2 cellular contexts compared by ENCODE assay signal in the genomic region with DNA sequence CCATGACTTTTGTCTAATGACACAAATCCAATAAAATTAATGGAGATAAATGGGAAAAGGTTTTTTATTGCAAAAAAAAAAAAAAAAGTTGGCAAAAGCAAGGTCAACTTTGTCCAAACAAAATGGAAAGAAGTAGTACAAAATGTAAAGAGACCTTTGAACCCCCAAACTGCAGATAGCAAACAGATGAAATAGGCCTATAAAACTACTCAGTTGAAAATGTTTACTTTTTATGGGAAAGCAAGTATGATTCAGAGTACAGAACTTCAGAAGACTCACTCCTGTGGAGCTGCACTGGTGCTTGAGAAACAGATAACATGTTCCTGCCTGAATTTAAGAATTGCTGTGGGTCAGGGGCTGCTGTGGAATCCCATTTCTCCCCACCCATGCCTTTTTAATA.
TF ChIP-seq lines count a peak whose summit lies in the region.

No MANE protein-coding gene starts in this region.

TF ChIP-seq in HepG2, 621 proteins besides CTCF, POLR2A, EP300 and RAD21 (continues in another document):
- no peak for TF ChIP-seq ZBTB21 (CRISPR knock-in tag; IDR thresholded peaks at IDR 0.05)
- no peak for TF ChIP-seq ZFP1 (CRISPR knock-in tag; IDR thresholded peaks at IDR 0.05)
- peak; percentile 77; the same call in 1 of the 2 replicates for TF ChIP-seq ZBTB20 (CRISPR knock-in tag; IDR thresholded peaks at IDR 0.05; ENCODE audit: borderline replicate concordance, low read depth)
- TF ChIP-seq NR2F6 (IDR thresholded peaks at IDR 0.05): peak; percentile 42; the same call in 1 of the 2 replicates
- TF ChIP-seq NR2F6 (CRISPR knock-in tag; IDR thresholded peaks at IDR 0.05): no peak
- no peak for TF ChIP-seq ZFX (CRISPR knock-in tag; IDR thresholded peaks at IDR 0.05; ENCODE audit: low read depth)
- no peak for TF ChIP-seq ZNF468 (CRISPR knock-in tag; IDR thresholded peaks at IDR 0.05)
- 0 out of 2 replicates have a peak, but pooled peaks have one; percentile 23 for TF ChIP-seq GATAD2A (CRISPR knock-in tag; IDR thresholded peaks at IDR 0.05)
- TF ChIP-seq, protein P1, sequence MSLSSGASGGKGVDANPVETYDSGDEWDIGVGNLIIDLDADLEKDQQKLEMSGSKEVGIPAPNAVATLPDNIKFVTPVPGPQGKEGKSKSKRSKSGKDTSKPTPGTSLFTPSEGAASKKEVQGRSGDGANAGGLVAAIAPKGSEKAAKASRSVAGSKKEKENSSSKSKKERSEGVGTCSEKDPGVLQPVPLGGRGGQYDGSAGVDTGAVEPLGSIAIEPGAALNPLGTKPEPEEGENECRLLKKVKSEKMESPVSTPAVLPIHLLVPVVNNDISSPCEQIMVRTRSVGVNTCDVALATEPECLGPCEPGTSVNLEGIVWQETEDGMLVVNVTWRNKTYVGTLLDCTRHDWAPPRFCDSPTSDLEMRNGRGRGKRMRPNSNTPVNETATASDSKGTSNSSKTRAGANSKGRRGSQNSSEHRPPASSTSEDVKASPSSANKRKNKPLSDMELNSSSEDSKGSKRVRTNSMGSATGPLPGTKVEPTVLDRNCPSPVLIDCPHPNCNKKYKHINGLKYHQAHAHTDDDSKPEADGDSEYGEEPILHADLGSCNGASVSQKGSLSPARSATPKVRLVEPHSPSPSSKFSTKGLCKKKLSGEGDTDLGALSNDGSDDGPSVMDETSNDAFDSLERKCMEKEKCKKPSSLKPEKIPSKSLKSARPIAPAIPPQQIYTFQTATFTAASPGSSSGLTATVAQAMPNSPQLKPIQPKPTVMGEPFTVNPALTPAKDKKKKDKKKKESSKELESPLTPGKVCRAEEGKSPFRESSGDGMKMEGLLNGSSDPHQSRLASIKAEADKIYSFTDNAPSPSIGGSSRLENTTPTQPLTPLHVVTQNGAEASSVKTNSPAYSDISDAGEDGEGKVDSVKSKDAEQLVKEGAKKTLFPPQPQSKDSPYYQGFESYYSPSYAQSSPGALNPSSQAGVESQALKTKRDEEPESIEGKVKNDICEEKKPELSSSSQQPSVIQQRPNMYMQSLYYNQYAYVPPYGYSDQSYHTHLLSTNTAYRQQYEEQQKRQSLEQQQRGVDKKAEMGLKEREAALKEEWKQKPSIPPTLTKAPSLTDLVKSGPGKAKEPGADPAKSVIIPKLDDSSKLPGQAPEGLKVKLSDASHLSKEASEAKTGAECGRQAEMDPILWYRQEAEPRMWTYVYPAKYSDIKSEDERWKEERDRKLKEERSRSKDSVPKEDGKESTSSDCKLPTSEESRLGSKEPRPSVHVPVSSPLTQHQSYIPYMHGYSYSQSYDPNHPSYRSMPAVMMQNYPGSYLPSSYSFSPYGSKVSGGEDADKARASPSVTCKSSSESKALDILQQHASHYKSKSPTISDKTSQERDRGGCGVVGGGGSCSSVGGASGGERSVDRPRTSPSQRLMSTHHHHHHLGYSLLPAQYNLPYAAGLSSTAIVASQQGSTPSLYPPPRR (CRISPR knock-in tag; IDR thresholded peaks at IDR 0.05; ENCODE audit: borderline replicate concordance): 0 out of 2 replicates have a peak, but pooled peaks have one; percentile 19
- peak; percentile 67 for TF ChIP-seq HNF4A (CRISPR knock-in tag; IDR thresholded peaks at IDR 0.05)
- TF ChIP-seq FOXA3 (CRISPR knock-in tag; IDR thresholded peaks at IDR 0.05): peak; percentile 28; the same call in 1 of the 2 replicates
- TF ChIP-seq ZNF674 (CRISPR knock-in tag; IDR thresholded peaks at IDR 0.05; ENCODE audit: low read depth): no peak
- no peak for TF ChIP-seq ZNF83 (CRISPR knock-in tag; IDR thresholded peaks at IDR 0.05; ENCODE audit: borderline replicate concordance)
- no peak for TF ChIP-seq ISX (CRISPR knock-in tag; conservative IDR thresholded peaks at IDR 0.05)
- TF ChIP-seq NR2F2 (IDR thresholded peaks at IDR 0.05; ENCODE audit: borderline replicate concordance, low read depth): 0 out of 2 replicates have a peak, but pooled peaks have one; percentile 19
- TF ChIP-seq MAFG (CRISPR knock-in tag; IDR thresholded peaks at IDR 0.05): no peak
- TF ChIP-seq, protein P2, sequence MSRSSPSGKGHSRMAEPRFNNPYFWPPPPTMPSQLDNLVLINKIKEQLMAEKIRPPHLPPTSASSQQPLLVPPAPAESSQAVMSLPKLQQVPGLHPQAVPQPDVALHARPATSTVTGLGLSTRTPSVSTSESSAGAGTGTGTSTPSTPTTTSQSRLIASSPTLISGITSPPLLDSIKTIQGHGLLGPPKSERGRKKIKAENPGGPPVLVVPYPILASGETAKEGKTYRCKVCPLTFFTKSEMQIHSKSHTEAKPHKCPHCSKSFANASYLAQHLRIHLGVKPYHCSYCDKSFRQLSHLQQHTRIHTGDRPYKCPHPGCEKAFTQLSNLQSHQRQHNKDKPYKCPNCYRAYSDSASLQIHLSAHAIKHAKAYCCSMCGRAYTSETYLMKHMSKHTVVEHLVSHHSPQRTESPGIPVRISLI (CRISPR knock-in tag; IDR thresholded peaks at IDR 0.05; ENCODE audit: borderline replicate concordance): peak; percentile 46; the same call in 1 of the 2 replicates
- no peak for TF ChIP-seq NCOA1 (CRISPR knock-in tag; IDR thresholded peaks at IDR 0.05)
- no peak for TF ChIP-seq ZNF121 (CRISPR knock-in tag; IDR thresholded peaks at IDR 0.05)
- TF ChIP-seq ZNF496 (CRISPR knock-in tag; IDR thresholded peaks at IDR 0.05; ENCODE audit: insufficient replicate concordance): no peak
- TF ChIP-seq ZNF225 (CRISPR knock-in tag; IDR thresholded peaks at IDR 0.05): no peak
- no peak for TF ChIP-seq ZBED4 (CRISPR knock-in tag; IDR thresholded peaks at IDR 0.05; ENCODE audit: borderline replicate concordance)

TF ChIP-seq in liver, 16 proteins besides CTCF, POLR2A, EP300 and RAD21:
- TF ChIP-seq FOXA1 (IDR thresholded peaks at IDR 0.05) (no peak), HNF4G (IDR thresholded peaks at IDR 0.05) (no peak), GABPA (IDR thresholded peaks at IDR 0.05 in 1 of 2, conservative IDR thresholded peaks at IDR 0.05 in 1 of 2) (no peak)
